In genomic region chr5:81359108-81359507, GRCh38 we compare ENCODE assay signal across 29 cellular contexts. TPM values are rescaled to one million over a fixed set of nuclear protein-coding genes. Genes with fewer than 3 reads are reported as not detected.
DNase-seq lines count a peak whose midpoint lies in the region; ATAC-seq and TF ChIP-seq lines count a peak whose summit lies in the region.
"Had no signal": no experiment of that assay in that cellular context is flagged by ENCODE, and none has a peak within 500 bp of the region (broad histone marks: within the 10 kb centered on the region; RNA-seq: fewer than 3 reads in every experiment).

No MANE protein-coding gene starts in this region.

- H3K4me3 Mint-ChIP-seq in GM23338: no peak overlapping the region
- H3K4me3 Mint-ChIP-seq in T-helper 17 cell: no peak overlapping the region
- no peak overlapping the region for H3K4me3 Mint-ChIP-seq in nephron progenitor cell
- H3K4me3 Mint-ChIP-seq: activated CD8-positive, alpha-beta memory T cell treated with anti-CD3 and anti-CD28 coated beads, Interleukin-2, amount 10 ng/mL, durations not matched to agents 7 days and 5 days; activated T-cell treated with anti-CD3 and anti-CD28 coated beads, Interleukin-2, amount 50 U/mL, for 4 hours; brain; CD4-positive, alpha-beta memory T cell; mesothelial cell of epicardium had no signal

- H3K27me3 Mint-ChIP-seq in GM23338 (ENCODE audit: insufficient read depth, low read depth, poor library complexity): peaks cover 2% of the 10 kb centered on the region
- H3K27me3 Mint-ChIP-seq in T-helper 17 cell: peaks cover 10% of the 10 kb centered on the region
- H3K27me3 Mint-ChIP-seq in nephron progenitor cell (ENCODE audit: low read depth, poor library complexity): no peaks in the 10 kb centered on the region
- H3K27me3 Mint-ChIP-seq: activated CD8-positive, alpha-beta memory T cell treated with anti-CD3 and anti-CD28 coated beads, Interleukin-2, amount 10 ng/mL, durations not matched to agents 7 days and 5 days; brain; naive B cell had no signal

- ATAC-seq in GM23338 (peak; percentile 93), T-helper 17 cell (no peak)
- ATAC-seq: activated CD4-positive, CD25-positive, alpha-beta regulatory T cell treated with anti-CD3 and anti-CD28 coated beads, Interleukin-2, amount 50 U/mL, for 24 hours; activated CD8-positive, alpha-beta memory T cell treated with anti-CD3 and anti-CD28 coated beads, Interleukin-2, amount 10 ng/mL, durations not matched to agents 7 days and 5 days; activated T-cell treated with anti-CD3 and anti-CD28 coated beads, Interleukin-2, amount 50 U/mL, for 4 hours; gastrocnemius medialis; HCT116; psoas muscle had no signal

- H3F3A ChIP-seq in GM23338 (replicated peaks; ENCODE audit: low read depth): no peaks in the 10 kb centered on the region

- H3K4me1 ChIP-seq in GM23338 (ENCODE audit: insufficient read depth): peaks cover 15% of the 10 kb centered on the region; the same call in 1 of the 2 replicates
- H3K4me1 ChIP-seq: gastrocnemius medialis, psoas muscle had no signal

- TF ChIP-seq CTCF in GM23338 (conservative IDR thresholded peaks at IDR 0.05; ENCODE audit: low read depth in 2 of 2) (no peak), nephron progenitor cell (IDR thresholded peaks at IDR 0.05) (no peak), RWPE1 (conservative IDR thresholded peaks at IDR 0.05; ENCODE audit: low read depth) (no peak)

- peaks cover 4% of the 10 kb centered on the region; the same call in 1 of the 2 replicates for H3K9me2 ChIP-seq in GM23338 (ENCODE audit: insufficient read depth)

- H3K36me3 ChIP-seq in GM23338 (ENCODE audit: insufficient read depth): no peaks in the 10 kb centered on the region
- H3K36me3 ChIP-seq: gastrocnemius medialis, transverse colon had no signal

- DNase-seq in GM23338 (ENCODE audit: low spot score) (peak; percentile 42), T-helper 17 cell (no peak), glomerular visceral epithelial cell (ENCODE audit: extremely low spot score) (peak; percentile 4), nephron progenitor cell (peak; percentile 6), cerebellum (ENCODE audit: low spot score) (no peak), RWPE1 (ENCODE audit: low spot score) (no peak), ureter (ENCODE audit: low spot score) (no peak)
- DNase-seq in stimulated activated naive CD4-positive, alpha-beta T cell treated with Interleukin-2 at 50 U/mL for 16 hours (lab: John Stamatoyannopoulos, UW): no peak
- DNase-seq: activated CD4-positive, alpha-beta T cell treated with anti-CD3 and anti-CD28 coated beads, Interleukin-2, amount 50 U/mL, for 4 hours; activated CD8-positive, alpha-beta memory T cell treated with anti-CD3 and anti-CD28 coated beads, Interleukin-2, amount 10 ng/mL, durations not matched to agents 7 days and 5 days; activated naive CD4-positive, alpha-beta T cell; activated T-cell treated with anti-CD3 and anti-CD28 coated beads, Interleukin-2, amount 50 U/mL, for 4 hours; CD4-positive, alpha-beta memory T cell; gastrocnemius medialis; naive B cell; NCI-H146; occipital lobe; psoas muscle; RPMI8226; stimulated activated CD4-positive, alpha-beta T cell treated with anti-CD3 and anti-CD28 coated beads, Interleukin-4, amount 100 ng/mL, for 4 hours; T-helper 1 cell; transverse colon had no signal

- no peak overlapping the region; the same call in 1 of the 2 replicates for H3K27ac Mint-ChIP-seq in GM23338
- H3K27ac Mint-ChIP-seq in T-helper 17 cell: peak overlapping the region; percentile 71
- no peak overlapping the region for H3K27ac Mint-ChIP-seq in nephron progenitor cell
- H3K27ac Mint-ChIP-seq: activated CD8-positive, alpha-beta memory T cell treated with anti-CD3 and anti-CD28 coated beads, Interleukin-2, amount 10 ng/mL, durations not matched to agents 7 days and 5 days; brain; mesothelial cell of epicardium; naive B cell had no signal

- H3K9me3 ChIP-seq in T-helper 17 cell (ENCODE audit: control insufficient read depth, low read length, poor library complexity, severe bottlenecking): no peaks in the 10 kb centered on the region
- H3K9me3 ChIP-seq: gastrocnemius medialis, psoas muscle, transverse colon had no signal

- H3K4me2 ChIP-seq in GM23338: peak overlapping the region; percentile 54; the same call in 1 of the 2 replicates

- H3K36me3 Mint-ChIP-seq in GM23338 (ENCODE audit: low read depth): no peaks in the 10 kb centered on the region
- H3K36me3 Mint-ChIP-seq in T-helper 17 cell (ENCODE audit: low read depth): peaks cover 2% of the 10 kb centered on the region
- no peaks in the 10 kb centered on the region for H3K36me3 Mint-ChIP-seq in nephron progenitor cell (ENCODE audit: low read depth)
- H3K36me3 Mint-ChIP-seq: activated CD8-positive, alpha-beta memory T cell treated with anti-CD3 and anti-CD28 coated beads, Interleukin-2, amount 10 ng/mL, durations not matched to agents 7 days and 5 days; brain; CD4-positive, alpha-beta memory T cell; mesothelial cell of epicardium; naive B cell had no signal

- H3K4me1 Mint-ChIP-seq in GM23338 (peaks cover 8% of the 10 kb centered on the region), T-helper 17 cell (no peaks in the 10 kb centered on the region), nephron progenitor cell (peaks cover 11% of the 10 kb centered on the region)
- H3K4me1 Mint-ChIP-seq: activated CD8-positive, alpha-beta memory T cell treated with anti-CD3 and anti-CD28 coated beads, Interleukin-2, amount 10 ng/mL, durations not matched to agents 7 days and 5 days; brain; naive B cell had no signal

- no peaks in the 10 kb centered on the region for H3K27me3 ChIP-seq in GM23338 (ENCODE audit: insufficient read depth)
- H3K27me3 ChIP-seq: gastrocnemius medialis, transverse colon had no signal

- H3K9me3 Mint-ChIP-seq in GM23338 (no peaks in the 10 kb centered on the region), nephron progenitor cell (no peaks in the 10 kb centered on the region)
- H3K9me3 Mint-ChIP-seq: activated T-cell treated with anti-CD3 and anti-CD28 coated beads, Interleukin-2, amount 50 U/mL, for 4 hours; brain; mesothelial cell of epicardium; naive B cell had no signal

- H4K20me1 ChIP-seq in GM23338 (replicated peaks; ENCODE audit: insufficient read depth): no peaks in the 10 kb centered on the region

- no peak overlapping the region for H3K4me3 ChIP-seq in GM23338
- H3K4me3 ChIP-seq: gastrocnemius medialis, psoas muscle, transverse colon had no signal

- CTCF ChIA-PET in RWPE1 (lab: Yijun Ruan, JAX): no interaction called here

- no peak overlapping the region for H3K27ac ChIP-seq in GM23338 (ENCODE audit: low read depth)
- no peak overlapping the region for H3K27ac ChIP-seq in RWPE1
- H3K27ac ChIP-seq: gastrocnemius medialis, psoas muscle, transverse colon had no signal

- H3K79me2 ChIP-seq in GM23338 (replicated peaks; ENCODE audit: insufficient read depth): no peaks in the 10 kb centered on the region

- H2AFZ ChIP-seq in GM23338: peak overlapping the region; percentile 97

- POLR2A ChIA-PET in RWPE1 (lab: Yijun Ruan, JAX; ENCODE audit: low non-redundant PET): no interaction called here

TF ChIP-seq in GM23338, 12 proteins besides CTCF, POLR2A, EP300 and RAD21 (continues in another document):
- no peak for TF ChIP-seq NANOG (IDR thresholded peaks at IDR 0.05; ENCODE audit: borderline replicate concordance)

RNA-seq across cellular contexts. Expression of gene ACOT12, which starts 34.8 kb away (rescaled TPM):
- total RNA-seq in GM23338 (2014; rRNA removed; shearing (Covaris generic)): 1.4 TPM in 1 of 2 replicates, not detected in the other
- 0.15 and 0.54 TPM in 2 replicates for polyA plus RNA-seq in GM23338 (2016; fragmentation: Nextera tagmentation; extraction: Ambion mirVana)
- total RNA-seq in T-helper 17 cell (not detected), cerebellum (2.4 TPM), ureter (not detected)
- total RNA-seq: activated CD8-positive, alpha-beta memory T cell treated with anti-CD3 and anti-CD28 coated beads, Interleukin-2, amount 10 ng/mL, durations not matched to agents 7 days and 5 days; activated T-cell treated with anti-CD3 and anti-CD28 coated beads, Interleukin-2, amount 50 U/mL, for 4 hours; dermis microvascular lymphatic vessel endothelial cell; mesothelial cell of epicardium; NCI-H460; psoas muscle; subcutaneous adipose tissue; transverse colon had no signal
- polyA plus RNA-seq: CD4-positive, alpha-beta memory T cell; psoas muscle had no signal

RNA-seq across cellular contexts. Expression of gene ZCCHC9, which starts 57.7 kb away (rescaled TPM):
- 30.4 and 31.1 TPM in 2 replicates for total RNA-seq in GM23338 (2014; rRNA removed; shearing (Covaris generic))
- 45.5 and 48.7 TPM in 2 replicates for polyA plus RNA-seq in GM23338 (2016; fragmentation: Nextera tagmentation; extraction: Ambion mirVana)
- total RNA-seq in T-helper 17 cell (10 to 100 TPM; 14.4 to 15.5 TPM), cerebellum (14.2 TPM), ureter (20.9 TPM)

Comparison
In these comparisons a context has a peak if more than half of its experiments do, and no peak if none do; other contexts are left out.
1. DNase-seq: peak in GM23338 (single experiment), glomerular visceral epithelial cell (single experiment) and nephron progenitor cell (single experiment); none in T-helper 17 cell (0 of 3), cerebellum (single experiment), RWPE1 (single experiment), stimulated activated naive CD4-positive, alpha-beta T cell treated with Interleukin-2 at 50 U/mL for 16 hours (single experiment) and ureter (single experiment).